23 cellular contexts compared by ENCODE assay signal in the genomic region with DNA sequence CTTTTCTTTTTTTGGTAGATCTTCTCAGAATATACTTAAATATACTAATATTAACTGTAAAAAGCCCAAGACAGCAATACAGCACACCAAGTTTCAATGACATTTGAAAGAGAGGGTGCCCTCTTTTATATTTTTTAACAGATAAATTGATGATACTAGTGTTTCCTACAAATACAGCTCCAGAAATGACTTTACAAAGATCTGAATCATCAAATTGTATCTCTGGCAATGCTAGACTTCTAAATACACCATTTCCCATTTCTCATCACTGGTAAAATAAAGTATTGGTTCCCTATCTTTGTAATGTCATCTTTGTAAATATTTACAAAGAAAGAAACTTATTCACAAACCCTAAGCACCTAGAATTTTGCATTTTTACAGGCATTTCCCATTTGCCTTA.
"Had no signal": no experiment of that assay in that cellular context is flagged by ENCODE, and none has a peak within 500 bp of the region (broad histone marks: within the 10 kb centered on the region; RNA-seq: fewer than 3 reads in every experiment).

No MANE protein-coding gene starts in this region.

- DNase-seq: dermis blood vessel endothelial cell; dorsolateral prefrontal cortex; effector CD4-positive, alpha-beta T cell; effector memory CD4-positive, alpha-beta T cell; esophagus squamous epithelium; foreskin fibroblast; foreskin melanocyte; gastrocnemius medialis; glutamatergic neuron; head of caudate nucleus; heart right ventricle; hippocampal formation; left cardiac atrium; left lung; left ventricle myocardium superior; lower lobe of right lung; mesenchymal stem cell; midbrain had no signal

- H3K4me3 ChIP-seq: coronary artery, dorsolateral prefrontal cortex, esophagus squamous epithelium, gastrocnemius medialis, heart right ventricle, left lung, lower lobe of right lung had no signal

- FAIRE-seq: colon, endothelial cell of umbilical vein, keratinocyte had no signal

- ATAC-seq: esophagus mucosa, gastrocnemius medialis, heart right ventricle, left cardiac atrium, left lung, left ventricle myocardium superior, lower lobe of right lung had no signal

- H3K27ac ChIP-seq: coronary artery, dorsolateral prefrontal cortex, esophagus squamous epithelium, gastrocnemius medialis, heart right ventricle, left lung, lower lobe of right lung had no signal

- H3K36me3 ChIP-seq: esophagus squamous epithelium, gastrocnemius medialis, heart right ventricle, left lung, lower lobe of right lung had no signal

- H3K4me1 ChIP-seq: esophagus squamous epithelium, gastrocnemius medialis, left lung had no signal

- H3K27me3 ChIP-seq: dorsolateral prefrontal cortex, esophagus squamous epithelium, gastrocnemius medialis, heart right ventricle, left lung had no signal

- H3K9me3 ChIP-seq: esophagus squamous epithelium, gastrocnemius medialis, heart right ventricle, left lung, lower lobe of right lung had no signal
